Comparison of ENCODE assay signal across 8 cellular contexts in the genomic region with DNA sequence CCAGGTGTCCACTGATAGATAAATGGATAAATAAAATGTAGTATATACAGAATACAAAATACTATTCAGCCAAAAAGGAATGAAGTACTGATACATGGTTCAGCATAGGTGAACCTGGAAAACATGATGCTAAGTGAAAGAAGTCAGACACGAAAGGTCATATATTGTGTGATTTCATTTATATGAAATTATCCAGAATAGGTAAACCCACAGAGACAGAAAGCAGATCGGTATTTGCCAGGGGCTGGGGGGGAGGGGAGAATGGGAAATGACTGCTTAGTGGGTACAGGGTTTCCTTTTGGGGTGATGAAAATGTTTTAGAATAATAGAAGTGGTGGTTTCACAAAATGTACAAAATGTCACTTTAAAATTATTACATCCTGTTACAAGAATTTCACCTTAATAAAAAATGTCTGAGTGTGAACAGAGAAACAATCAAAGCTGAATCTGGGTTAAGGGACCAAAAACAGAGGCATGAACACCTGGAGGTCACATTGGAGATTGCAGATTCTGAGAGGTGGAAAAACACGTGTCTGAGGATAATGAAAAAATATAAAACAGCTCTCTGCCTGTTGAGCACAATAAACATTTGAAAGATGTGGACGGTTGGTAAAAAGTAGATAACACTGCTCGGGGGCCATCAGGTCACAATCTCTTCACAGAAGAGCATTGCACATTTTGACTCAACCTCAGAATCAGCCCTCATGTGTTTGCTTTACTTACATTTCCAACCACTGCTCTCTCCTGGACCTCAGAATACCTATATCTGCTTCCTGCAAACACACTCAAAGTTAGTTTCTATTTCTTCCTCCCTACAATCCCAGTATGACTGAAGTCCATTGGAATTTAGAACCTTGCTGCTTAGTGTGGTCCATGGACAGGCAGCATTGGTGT. TPM values are rescaled to one million over a fixed set of nuclear protein-coding genes. Genes with fewer than 3 reads are reported as not detected.
DNase-seq lines count a peak whose midpoint lies in the region; TF ChIP-seq lines count a peak whose summit lies in the region.

No MANE protein-coding gene starts in this region.

- peak overlapping the region; percentile 94 for H3K4me3 Mint-ChIP-seq in activated CD4-positive, alpha-beta T cell treated with anti-CD3 and anti-CD28 coated beads, Interleukin-2, amount 10 ng/mL, durations not matched to agents 24 days and 14 days

- H3K27ac Mint-ChIP-seq in activated CD4-positive, alpha-beta T cell treated with anti-CD3 and anti-CD28 coated beads, Interleukin-2, amount 10 ng/mL, durations not matched to agents 24 days and 14 days, result peak overlapping the region; percentile 91

- H3K4me1 Mint-ChIP-seq in activated CD4-positive, alpha-beta T cell treated with anti-CD3 and anti-CD28 coated beads, Interleukin-2, amount 10 ng/mL, durations not matched to agents 24 days and 14 days, result peaks cover 79% of the 10 kb centered on the region

- TF ChIP-seq CTCF in mammary epithelial cell (conservative IDR thresholded peaks at IDR 0.05 in 1 of 2, IDR thresholded peaks at IDR 0.05 in 1 of 2; ENCODE audit: extremely low read depth in 1 of 2, insufficient read depth in 1 of 2, low read depth in 1 of 2, low read length in 2 of 2), result no peak

- no peaks in the 10 kb centered on the region for H4K20me1 ChIP-seq in mammary epithelial cell (ENCODE audit: insufficient read depth, low read length)

- intact Hi-C loops in activated CD4-positive, alpha-beta T cell treated with anti-CD3 and anti-CD28 coated beads, Interleukin-2, amount 10 ng/mL, durations not matched to agents 24 days and 14 days (cut with micrococcal nuclease), result loop anchor here (1.0 to 5.0 kb wide), 8 partner anchors 21 to 193 kb away; a partner anchor contains a TSS
- intact Hi-C loops in mammary epithelial cell (cut with micrococcal nuclease), result no loop called here

- no peaks in the 10 kb centered on the region for H3K27me3 Mint-ChIP-seq in activated CD4-positive, alpha-beta T cell treated with anti-CD3 and anti-CD28 coated beads, Interleukin-2, amount 10 ng/mL, durations not matched to agents 24 days and 14 days

- BruUV-seq in mammary epithelial cell (replicated peaks; lab: Mats Ljungman, UMichigan), result no TSS peak

- CTCF ChIA-PET in mammary epithelial cell (lab: Charles Lee; ENCODE audit: low non-redundant PET), result no interaction called here

- H3K9me3 Mint-ChIP-seq in activated CD4-positive, alpha-beta T cell treated with anti-CD3 and anti-CD28 coated beads, Interleukin-2, amount 10 ng/mL, durations not matched to agents 24 days and 14 days, result peaks cover 8% of the 10 kb centered on the region

- peaks cover 10% of the 10 kb centered on the region for H3K4me1 ChIP-seq in mammary epithelial cell (ENCODE audit: insufficient read depth, low read length)

- H3K4me3 ChIP-seq in mammary epithelial cell (replicated peaks in 1 of 3; ENCODE audit: insufficient read depth in 1 of 3, low read depth in 2 of 3, low read length in 3 of 3), result no peak overlapping the region

- in situ Hi-C loops in mammary epithelial cell (cut with MboI; ENCODE audit: low sequenced_read_pairs in 2 of 2), result no loop called here

- H3K27me3 ChIP-seq in mammary epithelial cell (ENCODE audit: insufficient read depth, low read length), result no peaks in the 10 kb centered on the region

- dilution Hi-C loops in mammary epithelial cell (cut with HindIII; ENCODE audit: low sequenced_read_pairs), result no loop called here

- H3K9me3 ChIP-seq in mammary epithelial cell (replicated peaks; ENCODE audit: insufficient read depth, low read length), result no peaks in the 10 kb centered on the region

- no peaks in the 10 kb centered on the region for H3K36me3 ChIP-seq in mammary epithelial cell (ENCODE audit: insufficient read depth, low read length)

- DNase-seq in activated CD4-positive, alpha-beta T cell treated with anti-CD3 and anti-CD28 coated beads, Interleukin-2, amount 10 ng/mL, durations not matched to agents 24 days and 14 days, result peak; percentile 76
- no peak for DNase-seq in activated CD4-positive, alpha-beta T cell treated with anti-CD3 and anti-CD28 coated beads for 1 hour
- DNase-seq in M059J (ENCODE audit: low read depth), result peak; percentile 60
- DNase-seq in mammary epithelial cell, result peak; percentile 39
- peak; percentile 43 for DNase-seq in stimulated activated naive CD4-positive, alpha-beta T cell treated with Interleukin-2 at 50 U/mL for 16 hours (lab: John Stamatoyannopoulos, UW)
- DNase-seq in 8988T, result no peak
- DNase-seq in COLO829 (ENCODE audit: low spot score), result no peak
- DNase-seq in NCI-H2227 (lab: John Stamatoyannopoulos, UW; ENCODE audit: unreplicated experiment), result no peak

- H2AFZ ChIP-seq in mammary epithelial cell (ENCODE audit: low read depth, low read length), result no peak overlapping the region

- WGBS in mammary epithelial cell (ENCODE audit: low coverage, missing lambda C conversion rate), result 90% methylated on average over 4 of the region's 5 CpGs

- peak overlapping the region; percentile 32 for H3K4me2 ChIP-seq in mammary epithelial cell (ENCODE audit: insufficient read depth, low read depth, low read length)

- H3K79me2 ChIP-seq in mammary epithelial cell (ENCODE audit: insufficient read depth, low read length), result no peaks in the 10 kb centered on the region

- H3K36me3 Mint-ChIP-seq in activated CD4-positive, alpha-beta T cell treated with anti-CD3 and anti-CD28 coated beads, Interleukin-2, amount 10 ng/mL, durations not matched to agents 24 days and 14 days (ENCODE audit: low read depth), result peaks cover 57% of the 10 kb centered on the region

- H3K9ac ChIP-seq in mammary epithelial cell (ENCODE audit: insufficient read depth, low read length), result no peak overlapping the region

- H3K27ac ChIP-seq in mammary epithelial cell (ENCODE audit: insufficient read depth, low read depth, low read length), result no peak overlapping the region

RNA-seq across cellular contexts. Expression of a gene that starts 3.3 kb away (rescaled TPM):
- 53.8 and 55.4 TPM in 2 replicates for total RNA-seq in activated CD4-positive, alpha-beta T cell treated with anti-CD3 and anti-CD28 coated beads, Interleukin-2, amount 10 ng/mL, durations not matched to agents 24 days and 14 days
- not detected in 2 replicates for total RNA-seq in M059J (2014; rRNA removed; shearing (Covaris generic))
- not detected for total RNA-seq in mammary epithelial cell
- not detected for polyA plus RNA-seq in mammary epithelial cell
- not detected for polyA minus RNA-seq in mammary epithelial cell

RNA-seq across cellular contexts. Expression of a gene that starts 59.5 kb away (rescaled TPM):
- 17.3 and 17.7 TPM in 2 replicates for total RNA-seq in activated CD4-positive, alpha-beta T cell treated with anti-CD3 and anti-CD28 coated beads, Interleukin-2, amount 10 ng/mL, durations not matched to agents 24 days and 14 days
- not detected in 2 replicates for total RNA-seq in M059J (2014; rRNA removed; shearing (Covaris generic))
- total RNA-seq in mammary epithelial cell, result not detected
- not detected for polyA plus RNA-seq in mammary epithelial cell
- polyA minus RNA-seq in mammary epithelial cell, result not detected

Comparison
In these comparisons a context has a peak if more than half of its experiments do, and no peak if none do; other contexts are left out.
1. DNase-seq: peak in activated CD4-positive, alpha-beta T cell treated with anti-CD3 and anti-CD28 coated beads, Interleukin-2, amount 10 ng/mL, durations not matched to agents 24 days and 14 days (single experiment), M059J (single experiment), mammary epithelial cell (single experiment) and stimulated activated naive CD4-positive, alpha-beta T cell treated with Interleukin-2 at 50 U/mL for 16 hours (single experiment); none in activated CD4-positive, alpha-beta T cell treated with anti-CD3 and anti-CD28 coated beads for 1 hour (single experiment), 8988T (single experiment), COLO829 (single experiment) and NCI-H2227 (single experiment).
2. RNA of a gene that starts 3.3 kb away (total RNA-seq): 53.8 to 55.4 TPM in activated CD4-positive, alpha-beta T cell treated with anti-CD3 and anti-CD28 coated beads, Interleukin-2, amount 10 ng/mL, durations not matched to agents 24 days and 14 days; not detected in M059J and not detected in mammary epithelial cell; every median in the first group is over 10 times any median in the second.
3. RNA of a gene that starts 59.5 kb away (total RNA-seq): 17.3 to 17.7 TPM in activated CD4-positive, alpha-beta T cell treated with anti-CD3 and anti-CD28 coated beads, Interleukin-2, amount 10 ng/mL, durations not matched to agents 24 days and 14 days; not detected in M059J and not detected in mammary epithelial cell; every median in the first group is over 10 times any median in the second.